15 cellular contexts compared by ENCODE assay signal in genomic region chr3:1195922-1196321, GRCh38.
DNase-seq lines count a peak whose midpoint lies in the region; ATAC-seq and TF ChIP-seq lines count a peak whose summit lies in the region.
"Had no signal": no experiment of that assay in that cellular context is flagged by ENCODE, and none has a peak within 500 bp of the region (broad histone marks: within the 10 kb centered on the region; RNA-seq: fewer than 3 reads in every experiment).

No MANE protein-coding gene starts in this region.

- dilution Hi-C loops in IMR-90 (cut with HindIII; ENCODE audit: low sequenced_read_pairs, unreplicated experiment): no loop called here

- no peak overlapping the region for H3K9ac ChIP-seq in IMR-90 (ENCODE audit: low read depth, low read length)
- H3K9ac ChIP-seq in neuronal stem cell (ENCODE audit: low read depth, low read length, poor library complexity): no peak overlapping the region

- in situ Hi-C loops in IMR-90 (cut with MboI; ENCODE audit: low sequenced_read_pairs): no loop called here

- TF ChIP-seq CTCF in AG04450 (IDR thresholded peaks at IDR 0.05; ENCODE audit: low read depth, low read length): no peak
- no peak for TF ChIP-seq CTCF in IMR-90 (conservative IDR thresholded peaks at IDR 0.05; ENCODE audit: low read depth, low read length)
- no peak for TF ChIP-seq CTCF in choroid plexus epithelial cell (conservative IDR thresholded peaks at IDR 0.05; ENCODE audit: low read depth, low read length)

- H4K8ac ChIP-seq in IMR-90 (ENCODE audit: low read depth in 2 of 2, low read length in 2 of 2) (no peak overlapping the region), neuronal stem cell (ENCODE audit: low read depth, low read length) (no peak overlapping the region)

- H3K4me1 ChIP-seq in IMR-90 (ENCODE audit: control insufficient read depth, insufficient read depth, low read length) (no peaks in the 10 kb centered on the region), neuronal stem cell (ENCODE audit: control insufficient read depth in 2 of 2, insufficient read depth in 1 of 2, low read depth in 1 of 2, low read length in 2 of 2) (peaks cover 0 to 6% of the 10 kb centered on the region in 2 donors)
- H3K4me1 ChIP-seq: heart right ventricle, prostate gland had no signal

- H3K36me3 ChIP-seq in IMR-90 (ENCODE audit: control insufficient read depth, insufficient read depth, low read length) (no peaks in the 10 kb centered on the region), neuronal stem cell (replicated peaks in 1 of 2; ENCODE audit: control insufficient read depth in 2 of 2, insufficient read depth in 2 of 2, low read length in 2 of 2) (no peaks in the 10 kb centered on the region)
- H3K36me3 ChIP-seq: heart right ventricle, prostate gland had no signal

- no peak overlapping the region for H2AFZ ChIP-seq in IMR-90 (replicated peaks; ENCODE audit: low read length, poor library complexity)
- H2AFZ ChIP-seq in neuronal stem cell (ENCODE audit: low read length): no peak overlapping the region

- H2BK20ac ChIP-seq in IMR-90 (ENCODE audit: low read depth, low read length): no peak overlapping the region

- H3K18ac ChIP-seq in IMR-90 (ENCODE audit: low read depth, low read length) (no peak overlapping the region), neuronal stem cell (ENCODE audit: low read length) (no peak overlapping the region)

- H4K20me1 ChIP-seq in IMR-90 (ENCODE audit: insufficient read depth, low read length): no peaks in the 10 kb centered on the region

- TF ChIP-seq POLR2A in IMR-90 (IDR thresholded peaks at IDR 0.05; ENCODE audit: low read depth, low read length): no peak

- H2AK5ac ChIP-seq in IMR-90 (ENCODE audit: low read depth, low read length): no peak overlapping the region
- no peak overlapping the region for H2AK5ac ChIP-seq in neuronal stem cell (ENCODE audit: low read depth, low read length)

- H3K14ac ChIP-seq in IMR-90 (replicated peaks; ENCODE audit: low read depth, low read length): no peak overlapping the region
- no peak overlapping the region for H3K14ac ChIP-seq in neuronal stem cell (ENCODE audit: low read length)

- no peaks in the 10 kb centered on the region for H3K9me1 ChIP-seq in IMR-90 (ENCODE audit: insufficient read depth, low read length)

- H3K9me3 ChIP-seq in AG04450 (ENCODE audit: control insufficient read depth, insufficient read depth, low read length) (peaks cover 5% of the 10 kb centered on the region; the same call in 1 of the 2 replicates), IMR-90 (ENCODE audit: control insufficient read depth, insufficient read depth, low read length) (peaks cover 4% of the 10 kb centered on the region; the same call in 1 of the 2 replicates), neuronal stem cell (replicated peaks in 1 of 2; ENCODE audit: control insufficient read depth in 2 of 2, insufficient read depth in 1 of 2, low read depth in 1 of 2, low read length in 2 of 2) (no peaks in the 10 kb centered on the region)
- H3K9me3 ChIP-seq: heart right ventricle, prostate gland had no signal

- no TSS peak for BruUV-seq in IMR-90 (replicated peaks; lab: Mats Ljungman, UMichigan)

- no peak overlapping the region for H3K27ac ChIP-seq in AG04450 (ENCODE audit: low read depth, low read length)
- H3K27ac ChIP-seq in IMR-90 (ENCODE audit: insufficient read depth, low read length): no peak overlapping the region
- no peak overlapping the region for H3K27ac ChIP-seq in neuronal stem cell (replicated peaks; ENCODE audit: low read length)
- H3K27ac ChIP-seq: heart right ventricle, prostate gland had no signal

- H2BK120ac ChIP-seq in IMR-90 (ENCODE audit: low read depth, low read length) (no peak overlapping the region), neuronal stem cell (ENCODE audit: low read depth, low read length) (no peak overlapping the region)

- H2BK5ac ChIP-seq in IMR-90 (ENCODE audit: low read depth, low read length, poor library complexity, severe bottlenecking) (peak overlapping the region; percentile 8), neuronal stem cell (ENCODE audit: low read length) (no peak overlapping the region)

- H3K79me1 ChIP-seq in IMR-90 (ENCODE audit: low read depth in 1 of 2, low read length in 2 of 2) (no peaks in the 10 kb centered on the region), neuronal stem cell (ENCODE audit: low read depth, low read length) (no peaks in the 10 kb centered on the region)

- H2AK9ac ChIP-seq in IMR-90 (replicated peaks; ENCODE audit: low read depth, low read length, poor library complexity): no peak overlapping the region

- DNase-seq in AG04450 (ENCODE audit: low read depth, low spot score) (peak; percentile 13), IMR-90 (peak; percentile 68), choroid plexus epithelial cell (ENCODE audit: low read depth) (peak; percentile 65), kidney tubule cell (ENCODE audit: low spot score) (peak; percentile 92), NCI-H2171 (lab: John Stamatoyannopoulos, UW) (no peak), neuronal stem cell (ENCODE audit: low spot score) (no peak)
- DNase-seq: activated naive CD4-positive, alpha-beta T cell treated with Interleukin-2 at 50 U/mL for 16 hours; effector memory CD8-positive, alpha-beta T cell; heart right ventricle; left cardiac atrium; NCI-H2081; T-cell had no signal

- CTCF ChIA-PET in AG04450 (lab: Charles Lee): no interaction called here
- CTCF ChIA-PET in IMR-90 (lab: Yijun Ruan, JAX): no interaction called here

- no peak overlapping the region for H2BK12ac ChIP-seq in neuronal stem cell (ENCODE audit: low read length)

- H4K91ac ChIP-seq in IMR-90 (ENCODE audit: insufficient read depth, low read depth, low read length): no peak overlapping the region
- no peak overlapping the region for H4K91ac ChIP-seq in neuronal stem cell (ENCODE audit: low read depth, low read length, poor library complexity)

- no peak overlapping the region for H3K4ac ChIP-seq in IMR-90 (ENCODE audit: low read depth, low read length)
- H3K4ac ChIP-seq in neuronal stem cell (ENCODE audit: low read length): no peak overlapping the region

- H4K5ac ChIP-seq in IMR-90 (ENCODE audit: low read depth, low read length): no peak overlapping the region

- POLR2A ChIA-PET in AG04450 (lab: Yijun Ruan, JAX) (interaction anchor here (0.6 kb wide), 1 partner anchor 19 kb away, joined by 3 read pairs; no protein-coding TSS in a partner anchor), IMR-90 (lab: Charles Lee; ENCODE audit: unreplicated experiment) (no interaction called here)

- no peak overlapping the region for H3K4me3 ChIP-seq in AG04450 (ENCODE audit: low read depth, low read length)
- H3K4me3 ChIP-seq in IMR-90 (ENCODE audit: insufficient read depth, low read depth, low read length): no peak overlapping the region
- no peak overlapping the region for H3K4me3 ChIP-seq in choroid plexus epithelial cell (ENCODE audit: low read depth, low read length)
- no peak overlapping the region for H3K4me3 ChIP-seq in neuronal stem cell (ENCODE audit: low read length in 2 of 2)
- H3K4me3 ChIP-seq: heart right ventricle, prostate gland had no signal

- H3K23ac ChIP-seq in IMR-90 (ENCODE audit: low read depth, low read length) (no peak overlapping the region), neuronal stem cell (ENCODE audit: low read depth, low read length, poor library complexity) (no peak overlapping the region)

- WGBS in IMR-90 (ENCODE audit: extremely low coverage in 2 of 2, insufficient read length in 1 of 2), 2 experiments: no CpG with 5 or more reads among the region's 1 CpG
- WGBS in neuronal stem cell (ENCODE audit: extremely low coverage in 2 of 2, insufficient read length in 2 of 2, insufficient replicate concordance in 1 of 2), 2 donors: no CpG with 5 or more reads among the region's 1 CpG

- H3K4me2 ChIP-seq in IMR-90 (ENCODE audit: low read depth, low read length) (no peak overlapping the region), neuronal stem cell (ENCODE audit: insufficient read depth, low read length, poor library complexity, severe bottlenecking) (no peak overlapping the region)

- ATAC-seq in IMR-90 (ENCODE audit: low read depth) (no peak), HG03139 (IDR thresholded peaks at IDR 0.05; ENCODE audit: unreplicated experiment) (no peak), GM21576 (IDR thresholded peaks at IDR 0.05; ENCODE audit: unreplicated experiment) (no peak)
- ATAC-seq: effector memory CD8-positive, alpha-beta T cell; heart right ventricle; T-cell had no signal

- H3K56ac ChIP-seq in IMR-90 (ENCODE audit: extremely low read depth, insufficient read depth, low read length): no peak overlapping the region

- H2BK15ac ChIP-seq in IMR-90 (ENCODE audit: low read depth, low read length) (no peak overlapping the region), neuronal stem cell (ENCODE audit: low read length) (no peak overlapping the region)

- no peaks in the 10 kb centered on the region for H3K27me3 ChIP-seq in AG04450 (ENCODE audit: control insufficient read depth, insufficient read depth, low read length)
- no peaks in the 10 kb centered on the region for H3K27me3 ChIP-seq in IMR-90 (ENCODE audit: control insufficient read depth, insufficient read depth, low read length)
- no peaks in the 10 kb centered on the region for H3K27me3 ChIP-seq in neuronal stem cell (ENCODE audit: control insufficient read depth in 3 of 3, insufficient read depth in 3 of 3, low read depth in 1 of 3, low read length in 3 of 3)
- H3K27me3 ChIP-seq: heart right ventricle had no signal

- intact Hi-C loops in IMR-90 (cut with micrococcal nuclease): no loop called here

- TF ChIP-seq RAD21 in IMR-90 (IDR thresholded peaks at IDR 0.05; ENCODE audit: low read length): no peak

TF ChIP-seq in IMR-90, 13 proteins besides CTCF, POLR2A, EP300 and RAD21:
- TF ChIP-seq CEBPB (IDR thresholded peaks at IDR 0.05; ENCODE audit: low read depth, low read length): peak; percentile 65
- no peak for TF ChIP-seq USF2 (IDR thresholded peaks at IDR 0.05; ENCODE audit: low read depth, low read length)

Comparison
In these comparisons a context has a peak if more than half of its experiments do, and no peak if none do; other contexts are left out.
1. DNase-seq: peak in AG04450 (single experiment), IMR-90 (single experiment), choroid plexus epithelial cell (single experiment) and kidney tubule cell (single experiment); none in NCI-H2171 (single experiment) and neuronal stem cell (single experiment).